11 cellular contexts compared by ENCODE assay signal in the genomic region with DNA sequence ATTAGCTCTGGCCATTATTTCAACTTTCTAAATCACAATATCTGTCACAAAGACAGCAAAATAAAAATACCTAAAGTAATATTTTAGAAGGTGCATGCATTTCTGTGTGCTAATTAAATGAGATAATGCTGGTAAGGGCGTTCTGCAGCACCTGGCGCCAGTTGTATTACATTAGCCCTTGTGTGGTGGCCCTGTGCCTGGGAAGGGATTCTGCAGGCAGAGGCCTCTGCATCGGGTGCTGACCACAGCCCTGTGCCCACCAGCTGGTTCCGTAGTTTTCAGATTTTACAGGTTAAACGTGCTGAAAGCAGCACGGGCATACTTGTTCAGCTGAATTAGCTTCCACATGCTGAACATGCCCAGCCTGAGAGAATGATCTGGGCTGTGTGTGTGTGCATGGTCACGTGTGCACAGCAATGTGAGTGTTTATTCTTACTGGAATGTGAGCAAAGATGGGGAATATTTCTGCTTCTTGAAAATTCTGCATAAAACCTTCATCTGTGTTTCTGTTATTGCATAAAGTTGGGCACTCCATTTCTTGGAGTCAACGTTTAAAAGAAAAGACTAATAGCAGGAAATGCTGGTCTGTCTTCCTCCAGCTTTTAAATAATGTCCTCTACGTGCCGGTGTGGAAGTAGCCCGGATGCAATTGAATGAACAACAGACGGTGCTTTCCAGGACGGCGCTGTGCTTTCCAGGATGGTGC.
DNase-seq lines count a peak whose midpoint lies in the region; ATAC-seq and TF ChIP-seq lines count a peak whose summit lies in the region.
"Had no signal": no experiment of that assay in that cellular context is flagged by ENCODE, and none has a peak within 500 bp of the region (broad histone marks: within the 10 kb centered on the region; RNA-seq: fewer than 3 reads in every experiment).

No MANE protein-coding gene starts in this region.

- H3K4me3 ChIP-seq in BJ (ENCODE audit: low read depth, low read length) (peak overlapping the region; percentile 8; the same call in 1 of the 2 replicates), IMR-90 (ENCODE audit: insufficient read depth, low read depth, low read length) (no peak overlapping the region; the same call in 1 of the 2 replicates), epithelial cell of proximal tubule (ENCODE audit: low read depth, low read length) (peak overlapping the region; percentile 40), spleen (no peak overlapping the region)

- H4K20me1 ChIP-seq in IMR-90 (ENCODE audit: insufficient read depth, low read length), result no peaks in the 10 kb centered on the region

- no peak for TF ChIP-seq RAD21 in IMR-90 (IDR thresholded peaks at IDR 0.05; ENCODE audit: low read length)

- H4K8ac ChIP-seq in IMR-90 (ENCODE audit: low read depth in 2 of 2, low read length in 2 of 2), result peak overlapping the region; percentile 1 to 94; a peak in 3 of 4 replicates

- CTCF ChIA-PET in BJ (lab: Yijun Ruan, JAX) (interaction anchor here (0.6 to 1.5 kb wide), 3 partner anchors 11 to 400 kb away, joined by 4 to 7 read pairs (median 5); no protein-coding TSS in a partner anchor), IMR-90 (lab: Yijun Ruan, JAX) (interaction anchor here (0.9 to 1.8 kb wide), 2 partner anchors 11 to 49 kb away, joined by 4 read pairs; no protein-coding TSS in a partner anchor)

- no peak overlapping the region for H3K9ac ChIP-seq in IMR-90 (ENCODE audit: low read depth, low read length)

- H3K56ac ChIP-seq in IMR-90 (ENCODE audit: extremely low read depth, insufficient read depth, low read length), result no peak overlapping the region

- H3K14ac ChIP-seq in IMR-90 (replicated peaks; ENCODE audit: low read depth, low read length), result peak overlapping the region; percentile 74

- H3K27ac ChIP-seq in IMR-90 (ENCODE audit: insufficient read depth, low read length), result peak overlapping the region; percentile 80
- no peak overlapping the region for H3K27ac ChIP-seq in spleen

- peak overlapping the region; percentile 96 for H2BK5ac ChIP-seq in IMR-90 (ENCODE audit: low read depth, low read length, poor library complexity, severe bottlenecking)

- dilution Hi-C loops in IMR-90 (cut with HindIII; ENCODE audit: low sequenced_read_pairs, unreplicated experiment), result no loop called here

- no peaks in the 10 kb centered on the region for H3K27me3 ChIP-seq in BJ (ENCODE audit: control insufficient read depth, insufficient read depth, low read length)
- no peaks in the 10 kb centered on the region for H3K27me3 ChIP-seq in IMR-90 (ENCODE audit: control insufficient read depth, insufficient read depth, low read length)
- peaks cover 0 to 46% (median 0%) of the 10 kb centered on the region in 7 donors for H3K27me3 ChIP-seq in spleen (replicated peaks in 1 of 7)

- H3K9me3 ChIP-seq in IMR-90 (ENCODE audit: control insufficient read depth, insufficient read depth, low read length), result no peaks in the 10 kb centered on the region
- no peaks in the 10 kb centered on the region for H3K9me3 ChIP-seq in spleen

- peak overlapping the region; percentile 66 for H4K5ac ChIP-seq in IMR-90 (ENCODE audit: low read depth, low read length)

- DNase-seq in BJ (ENCODE audit: low read depth) (no peak), IMR-90 (peak; percentile 77), epithelial cell of proximal tubule (ENCODE audit: low read depth) (peak; percentile 55), omental fat pad (ENCODE audit: low spot score) (no peak), NCI-H1436 treated with DMSO at 0.1 percent for 48 hours (lab: John Stamatoyannopoulos, UW) (no peak), DMS153 treated with DMSO at 0.1 percent for 48 hours (lab: John Stamatoyannopoulos, UW; ENCODE audit: unreplicated experiment) (no peak), cerebellar nuclear complex (lab: John Stamatoyannopoulos, UW) (no peak), spleen (no peak)
- DNase-seq: DMS79 treated with DMSO at 0.1 percent for 48 hours, NCI-H2081 treated with DMSO at 0.1 percent for 48 hours, T-helper 9 cell had no signal

- H2AK5ac ChIP-seq in IMR-90 (ENCODE audit: low read depth, low read length), result peak overlapping the region; percentile 66

- peak overlapping the region; percentile 93 for H2AK9ac ChIP-seq in IMR-90 (replicated peaks; ENCODE audit: low read depth, low read length, poor library complexity)

- TF ChIP-seq POLR2A in IMR-90 (IDR thresholded peaks at IDR 0.05; ENCODE audit: low read depth, low read length), result no peak
- TF ChIP-seq POLR2A in spleen (IDR thresholded peaks at IDR 0.05), result no peak

- H3K4me1 ChIP-seq in IMR-90 (ENCODE audit: control insufficient read depth, insufficient read depth, low read length) (peaks cover 28% of the 10 kb centered on the region), spleen (peaks cover 0 to 8% (median 0%) of the 10 kb centered on the region in 6 donors)

- peak overlapping the region; percentile 90 for H2AFZ ChIP-seq in IMR-90 (replicated peaks; ENCODE audit: low read length, poor library complexity)

- no peak for TF ChIP-seq CTCF in BJ (IDR thresholded peaks at IDR 0.05; ENCODE audit: insufficient read depth, low read depth, low read length)
- no peak for TF ChIP-seq CTCF in IMR-90 (conservative IDR thresholded peaks at IDR 0.05; ENCODE audit: low read depth, low read length)
- TF ChIP-seq CTCF in epithelial cell of proximal tubule (conservative IDR thresholded peaks at IDR 0.05; ENCODE audit: low read depth, low read length), result no peak
- TF ChIP-seq CTCF in omental fat pad (IDR thresholded peaks at IDR 0.05), result no peak
- TF ChIP-seq CTCF in spleen (IDR thresholded peaks at IDR 0.05 in 8 of 11, conservative IDR thresholded peaks at IDR 0.05 in 3 of 11), result no peak

- intact Hi-C loops in IMR-90 (cut with micrococcal nuclease), result no loop called here
- intact Hi-C loops in spleen (cut with DNase I; ENCODE audit: low total_unique reads), result no loop called here

- BruUV-seq in IMR-90 (replicated peaks; lab: Mats Ljungman, UMichigan), result no TSS peak

- peak; percentile 76 for ATAC-seq in IMR-90 (ENCODE audit: low read depth)
- ATAC-seq in omental fat pad (ENCODE audit: low FRiP score), result peak; percentile 43

- peaks cover 14% of the 10 kb centered on the region for H3K9me1 ChIP-seq in IMR-90 (ENCODE audit: insufficient read depth, low read length)

- H2BK20ac ChIP-seq in IMR-90 (ENCODE audit: low read depth, low read length), result peak overlapping the region; percentile 86

- H2BK15ac ChIP-seq in IMR-90 (ENCODE audit: low read depth, low read length), result peak overlapping the region; percentile 43; the same call in 2 of the 3 replicates

- H3K4me2 ChIP-seq in IMR-90 (ENCODE audit: low read depth, low read length), result peak overlapping the region; percentile 77

- H3K36me3 ChIP-seq in BJ (ENCODE audit: control insufficient read depth, insufficient read depth, low read length), result no peaks in the 10 kb centered on the region
- H3K36me3 ChIP-seq in IMR-90 (ENCODE audit: control insufficient read depth, insufficient read depth, low read length), result no peaks in the 10 kb centered on the region
- H3K36me3 ChIP-seq in spleen, result no peaks in the 10 kb centered on the region

- no peaks in the 10 kb centered on the region; a peak in 1 of 4 replicates for H3K79me1 ChIP-seq in IMR-90 (ENCODE audit: low read depth in 1 of 2, low read length in 2 of 2)

- H3K23ac ChIP-seq in IMR-90 (ENCODE audit: low read depth, low read length), result peak overlapping the region; percentile 47; the same call in 1 of the 2 replicates

- 22% methylated on average over 9 of the region's 14 CpGs; no CpG with 5 or more reads in 1 of the 2 experiments for WGBS in IMR-90 (ENCODE audit: extremely low coverage in 2 of 2, insufficient read length in 1 of 2), 2 experiments
- WGBS in spleen, 5 donors, result 38 to 48% (median 42%) methylated on average over 14 of the region's 14 CpGs

- H4K91ac ChIP-seq in IMR-90 (ENCODE audit: insufficient read depth, low read depth, low read length), result peak overlapping the region; percentile 94

- in situ Hi-C loops in IMR-90 (cut with MboI; ENCODE audit: low sequenced_read_pairs), result loop anchor here (25.0 kb wide), 2 partner anchors 501 to 1049 kb away; a partner anchor contains a TSS

- peak overlapping the region; percentile 87 for H3K18ac ChIP-seq in IMR-90 (ENCODE audit: low read depth, low read length)

- POLR2A ChIA-PET in BJ (lab: Charles Lee) (interaction anchor here (0.6 kb wide), 2 partner anchors 1296 to 1790 kb away, joined by 4 to 16 read pairs; no protein-coding TSS in a partner anchor), IMR-90 (lab: Charles Lee; ENCODE audit: unreplicated experiment) (interaction anchor here (0.7 kb wide), 1 partner anchor 10 kb away, joined by 3 read pairs; no protein-coding TSS in a partner anchor)

- H3K4ac ChIP-seq in IMR-90 (ENCODE audit: low read depth, low read length), result peak overlapping the region; percentile 91

- H2BK120ac ChIP-seq in IMR-90 (ENCODE audit: low read depth, low read length), result peak overlapping the region; percentile 91

TF ChIP-seq in IMR-90, 13 proteins besides CTCF, POLR2A, EP300 and RAD21:
- TF ChIP-seq, protein P1, sequence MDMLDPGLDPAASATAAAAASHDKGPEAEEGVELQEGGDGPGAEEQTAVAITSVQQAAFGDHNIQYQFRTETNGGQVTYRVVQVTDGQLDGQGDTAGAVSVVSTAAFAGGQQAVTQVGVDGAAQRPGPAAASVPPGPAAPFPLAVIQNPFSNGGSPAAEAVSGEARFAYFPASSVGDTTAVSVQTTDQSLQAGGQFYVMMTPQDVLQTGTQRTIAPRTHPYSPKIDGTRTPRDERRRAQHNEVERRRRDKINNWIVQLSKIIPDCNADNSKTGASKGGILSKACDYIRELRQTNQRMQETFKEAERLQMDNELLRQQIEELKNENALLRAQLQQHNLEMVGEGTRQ (IDR thresholded peaks at IDR 0.05; ENCODE audit: low read depth, low read length), result peak; percentile 94
- no peak for TF ChIP-seq CHD1 (IDR thresholded peaks at IDR 0.05; ENCODE audit: low read depth, low read length)
- no peak for TF ChIP-seq CEBPB (IDR thresholded peaks at IDR 0.05; ENCODE audit: low read depth, low read length)
- peak; percentile 78; the same call in 1 of the 2 replicates for TF ChIP-seq BHLHE40 (IDR thresholded peaks at IDR 0.05; ENCODE audit: low read depth, low read length)
- peak; percentile 44; the same call in 1 of the 2 replicates for TF ChIP-seq MXI1 (IDR thresholded peaks at IDR 0.05; ENCODE audit: borderline replicate concordance, low read depth, low read length)

Comparison
In these comparisons a context has a peak if more than half of its experiments do, and no peak if none do; other contexts are left out.
1. DNase-seq: peak in IMR-90 (single experiment) and epithelial cell of proximal tubule (single experiment); none in BJ (single experiment), omental fat pad (single experiment), NCI-H1436 treated with DMSO at 0.1 percent for 48 hours (single experiment), DMS153 treated with DMSO at 0.1 percent for 48 hours (single experiment), cerebellar nuclear complex (0 of 2) and spleen (single experiment).
2. H3K4me3 ChIP-seq: peak in BJ (single experiment) and epithelial cell of proximal tubule (single experiment); none in IMR-90 (single experiment) and spleen (0 of 8).